23 cellular contexts compared by ENCODE assay signal in genomic region chr9:34392511-34392910, GRCh38. TPM values are rescaled to one million over a fixed set of nuclear protein-coding genes. Genes with fewer than 3 reads are reported as not detected.
DNase-seq lines count a peak whose midpoint lies in the region; ATAC-seq, FAIRE-seq and TF ChIP-seq lines count a peak whose summit lies in the region.
"Had no signal": no experiment of that assay in that cellular context is flagged by ENCODE, and none has a peak within 500 bp of the region (broad histone marks: within the 10 kb centered on the region; RNA-seq: fewer than 3 reads in every experiment).

No MANE protein-coding gene starts in this region.

- H3K9me3 Mint-ChIP-seq in activated naive CD8-positive, alpha-beta T cell treated with anti-CD3 and anti-CD28 coated beads for 36 hours = no peaks in the 10 kb centered on the region
- H3K9me3 Mint-ChIP-seq: CD8-positive, alpha-beta T cell; GM23338; HFFc6 had no signal

- H3K9ac ChIP-seq in H1 (replicated peaks in 1 of 4; ENCODE audit: extremely low read depth in 1 of 4, low read depth in 3 of 4, low read length in 3 of 4) = no peak overlapping the region
- H3K9ac ChIP-seq: BLaER1 treated with 17β-estradiol and CSF1 and Interleukin-3, amounts not matched to agents 10 nM and 100 nM had no signal

- 67% methylated on average over 1 of the region's 1 CpG; no CpG with 5 or more reads in 1 of the 2 experiments for WGBS in H1 (ENCODE audit: extremely low coverage in 1 of 2, insufficient coverage in 1 of 2, insufficient read length in 1 of 2, insufficient replicate concordance in 2 of 2, low coverage in 1 of 2, low lambda C conversion rate in 2 of 2, missing lambda C conversion rate in 1 of 2), 2 experiments
- 39 to 42% (median 42%) methylated on average over 1 of the region's 1 CpG for WGBS in psoas muscle, 3 donors

- no peak overlapping the region for H2BK120ac ChIP-seq in H1 (replicated peaks; ENCODE audit: low read depth, low read length)

- no peak overlapping the region for H2BK20ac ChIP-seq in H1 (ENCODE audit: low read length)

- H3K36me3 ChIP-seq in right atrium auricular region = no peaks in the 10 kb centered on the region
- no peaks in the 10 kb centered on the region for H3K36me3 ChIP-seq in H1 (ENCODE audit: control insufficient read depth in 2 of 4, insufficient read depth in 4 of 4, low read length in 3 of 4)
- H3K36me3 ChIP-seq in psoas muscle (ENCODE audit: insufficient read depth in 1 of 2, low read depth in 1 of 2) = peaks cover 0 to 2% of the 10 kb centered on the region in 2 donors

- H3K27me3 ChIP-seq in right atrium auricular region (no peaks in the 10 kb centered on the region), H1 (replicated peaks in 1 of 4; ENCODE audit: control insufficient read depth in 3 of 4, extremely low read depth in 1 of 4, insufficient read depth in 3 of 4, low read length in 3 of 4) (no peaks in the 10 kb centered on the region), psoas muscle (ENCODE audit: insufficient read depth in 3 of 3, low read length in 2 of 3) (no peaks in the 10 kb centered on the region)
- H3K27me3 ChIP-seq: BLaER1 treated with 17β-estradiol and CSF1 and Interleukin-3, amounts not matched to agents 10 nM and 100 nM had no signal

- H3K27ac Mint-ChIP-seq in activated naive CD8-positive, alpha-beta T cell treated with anti-CD3 and anti-CD28 coated beads for 36 hours = no peak overlapping the region
- H3K27ac Mint-ChIP-seq: B cell; CD8-positive, alpha-beta T cell; GM23338; HFFc6 had no signal

- H3K4me1 ChIP-seq in right atrium auricular region (no peaks in the 10 kb centered on the region), H1 (replicated peaks in 1 of 4; ENCODE audit: control insufficient read depth in 3 of 4, insufficient read depth in 4 of 4, low read length in 3 of 4) (no peaks in the 10 kb centered on the region), psoas muscle (no peaks in the 10 kb centered on the region)
- H3K4me1 ChIP-seq: BLaER1 treated with 17β-estradiol and CSF1 and Interleukin-3, amounts not matched to agents 10 nM and 100 nM had no signal

- H4K5ac ChIP-seq in H1 (ENCODE audit: insufficient read length, low read depth, low read length) = no peak overlapping the region

- no peak overlapping the region for H4K8ac ChIP-seq in H1 (ENCODE audit: extremely low read depth, insufficient read depth, low read length)

- no peak for TF ChIP-seq POLR2A in H1 (IDR thresholded peaks at IDR 0.05; ENCODE audit: control extremely low read depth in 1 of 2, low read depth in 2 of 2, low read length in 2 of 2)

- H2AK5ac ChIP-seq in H1 (ENCODE audit: low read depth, low read length) = no peak overlapping the region

- no peak overlapping the region for H4K91ac ChIP-seq in H1 (replicated peaks; ENCODE audit: insufficient read length, low read length)

- H3K4me3 Mint-ChIP-seq in activated naive CD8-positive, alpha-beta T cell treated with anti-CD3 and anti-CD28 coated beads for 36 hours = no peak overlapping the region
- H3K4me3 Mint-ChIP-seq: B cell; CD8-positive, alpha-beta T cell; GM23338; HFFc6 had no signal

- no peak overlapping the region for H2BK12ac ChIP-seq in H1 (ENCODE audit: low read depth, low read length)

- no peak overlapping the region for H2BK5ac ChIP-seq in H1 (ENCODE audit: low read depth, low read length)

- TF ChIP-seq CTCF in right atrium auricular region (IDR thresholded peaks at IDR 0.05) (no peak), H1 (IDR thresholded peaks at IDR 0.05; ENCODE audit: control extremely low read depth in 1 of 3, insufficient read depth in 1 of 3, low read depth in 1 of 3, low read length in 3 of 3) (no peak), psoas muscle (IDR thresholded peaks at IDR 0.05) (no peak)

- H3K18ac ChIP-seq in H1 (ENCODE audit: extremely low read depth, low read length) = no peak overlapping the region

- no peaks in the 10 kb centered on the region for H3K36me3 Mint-ChIP-seq in activated naive CD8-positive, alpha-beta T cell treated with anti-CD3 and anti-CD28 coated beads for 36 hours
- H3K36me3 Mint-ChIP-seq: CD8-positive, alpha-beta T cell had no signal

- peak; percentile 60 for FAIRE-seq in H1 (lab: Jason Lieb, UNC)
- FAIRE-seq: GM12891, HTR-8/SVneo had no signal

- no peak overlapping the region for H2BK15ac ChIP-seq in H1 (ENCODE audit: low read length)

- no peak overlapping the region for H2AFZ ChIP-seq in H1 (ENCODE audit: low read length)
- H2AFZ ChIP-seq: GM23338 had no signal

- no peak overlapping the region for H3K14ac ChIP-seq in H1 (ENCODE audit: insufficient read length)

- H3K27ac ChIP-seq in right atrium auricular region (peak overlapping the region in 1 of 2 donors; percentile 14), H1 (ENCODE audit: low read depth, low read length) (no peak overlapping the region), psoas muscle (no peak overlapping the region)
- H3K27ac ChIP-seq: BLaER1 treated with 17β-estradiol and CSF1 and Interleukin-3, amounts not matched to agents 10 nM and 100 nM had no signal

- H3K79me1 ChIP-seq in H1 (ENCODE audit: low read depth, low read length) = no peaks in the 10 kb centered on the region

- H3K4ac ChIP-seq in H1 (replicated peaks; ENCODE audit: insufficient read length, low read depth, low read length) = no peak overlapping the region

- CTCF ChIA-PET in H1 (lab: Charles Lee; ENCODE audit: partially characterized antibody) = interaction anchor here (0.5 to 3.8 kb wide), 4 partner anchors 12 to 869 kb away, joined by 3 to 21 read pairs (median 6); no protein-coding TSS in a partner anchor

- H3K23me2 ChIP-seq in H1 (ENCODE audit: low read depth, low read length) = no peaks in the 10 kb centered on the region

- no peak for DNase-seq in Right ventricle myocardium superior
- no peak for DNase-seq in right atrium auricular region (ENCODE audit: low spot score)
- no peak for DNase-seq in H1 (ENCODE audit: low read depth in 1 of 2, low spot score in 2 of 2)
- DNase-seq in myocyte (ENCODE audit: low read depth) = peak; percentile 23
- DNase-seq in psoas muscle = no peak
- DNase-seq in NCI-H2171 (lab: John Stamatoyannopoulos, UW) = no peak
- DNase-seq in activated naive CD8-positive, alpha-beta T cell treated with anti-CD3 and anti-CD28 coated beads for 36 hours = no peak
- no peak for DNase-seq in pons (ENCODE audit: low spot score)
- DNase-seq: Calu3; CD8-positive, alpha-beta T cell; DMS 273 treated with DMSO at 0.1 percent for 48 hours; DMS53; DND-41; EL; H7; HFFc6; IMR-90 had no signal

- H3K4me2 ChIP-seq in H1 (ENCODE audit: insufficient read depth in 1 of 2, low read depth in 2 of 2, low read length in 2 of 2) = no peak overlapping the region
- H3K4me2 ChIP-seq: BLaER1 treated with 17β-estradiol and CSF1 and Interleukin-3, amounts not matched to agents 10 nM and 100 nM; GM23338 had no signal

- no peak overlapping the region for H3K56ac ChIP-seq in H1 (replicated peaks; ENCODE audit: insufficient read length, low read depth, low read length)

- ATAC-seq in Right ventricle myocardium superior (ENCODE audit: poor library complexity) (peak; percentile 60), psoas muscle (peak in 3 of 4 donors; percentile 35 to 61 (median 39))
- ATAC-seq: CD8-positive, alpha-beta T cell; GM23338; HCT116 had no signal

- TF ChIP-seq EP300 in H1 (IDR thresholded peaks at IDR 0.05; ENCODE audit: borderline replicate concordance in 1 of 2, low read depth in 2 of 2, low read length in 2 of 2) = no peak

- peaks cover 7% of the 10 kb centered on the region for H3K27me3 Mint-ChIP-seq in activated naive CD8-positive, alpha-beta T cell treated with anti-CD3 and anti-CD28 coated beads for 36 hours

- H3K9me3 ChIP-seq in right atrium auricular region (no peaks in the 10 kb centered on the region), H1 (ENCODE audit: insufficient read depth in 2 of 2, low read depth in 1 of 2, low read length in 1 of 2) (no peaks in the 10 kb centered on the region), psoas muscle (no peaks in the 10 kb centered on the region)
- H3K9me3 ChIP-seq: BLaER1 treated with 17β-estradiol and CSF1 and Interleukin-3, amounts not matched to agents 10 nM and 100 nM had no signal

- no peak overlapping the region for H3K23ac ChIP-seq in H1 (ENCODE audit: insufficient read length)

- POLR2A ChIA-PET in H1 (lab: Charles Lee; ENCODE audit: partially characterized antibody) = no interaction called here

- no peaks in the 10 kb centered on the region for H3K4me1 Mint-ChIP-seq in activated naive CD8-positive, alpha-beta T cell treated with anti-CD3 and anti-CD28 coated beads for 36 hours
- H3K4me1 Mint-ChIP-seq: B cell, GM23338 had no signal

- TF ChIP-seq RAD21 in H1 (IDR thresholded peaks at IDR 0.05 in 1 of 2, conservative IDR thresholded peaks at IDR 0.05 in 1 of 2; ENCODE audit: low read depth in 2 of 2, low read length in 2 of 2) = no peak

- H3K4me3 ChIP-seq in right atrium auricular region = no peak overlapping the region
- no peak overlapping the region for H3K4me3 ChIP-seq in H1 (ENCODE audit: extremely low read depth in 1 of 4, insufficient read depth in 2 of 4, low read depth in 3 of 4, low read length in 4 of 4)
- no peak overlapping the region for H3K4me3 ChIP-seq in psoas muscle
- H3K4me3 ChIP-seq: BLaER1 treated with 17β-estradiol and CSF1 and Interleukin-3, amounts not matched to agents 10 nM and 100 nM; GM23338 had no signal

- peaks cover 0 to 2% of the 10 kb centered on the region in 2 experiments for H4K20me1 ChIP-seq in H1 (replicated peaks in 1 of 2; ENCODE audit: control insufficient read depth in 1 of 2, insufficient read depth in 2 of 2, low read length in 2 of 2)

- H3K79me2 ChIP-seq in H1 (ENCODE audit: control insufficient read depth in 1 of 2, insufficient read depth in 2 of 2, low read length in 2 of 2) = no peaks in the 10 kb centered on the region

- intact Hi-C loops in Right ventricle myocardium superior (cut with DNase I) (no loop called here), psoas muscle (cut with DNase I) (no loop called here)

TF ChIP-seq in H1, 55 proteins besides CTCF, POLR2A, EP300 and RAD21 (continues in another document):
- TF ChIP-seq CTBP2 (IDR thresholded peaks at IDR 0.05; ENCODE audit: borderline replicate concordance, insufficient read depth, insufficient read length, low read length) (no peak), YY1 (IDR thresholded peaks at IDR 0.05; ENCODE audit: low read depth, low read length) (no peak)

RNA-seq across cellular contexts. Expression of gene MYORG, which starts 15.8 kb away (rescaled TPM):
- total RNA-seq in Right ventricle myocardium superior (8.1 TPM), right atrium auricular region (1 to 10 TPM; 5.4 to 7.4 TPM), myocyte (2.6 and 7.6 TPM in 2 replicates), psoas muscle (10 to 100 TPM; 16.3 to 34.1 (median 25.1) TPM)
- total RNA-seq in H1 (2021; fragmentation: NEBNext Ultra II Directional; extraction: Animal tissue kit (Norgen Biotek cat#: 25700)) = 5.0 and 5.9 TPM in 2 replicates
- polyA plus RNA-seq in H1 (2011; rRNA removed) (1.2 and 1.4 TPM in 2 replicates), psoas muscle (10 to 100 TPM in 2 of 3 donors, 1 to 10 TPM in 1; 6.3 to 50.7 (median 38.6) TPM)
- polyA plus RNA-seq in H1 (2011; cell fraction: cytosol; rRNA removed) = 1.2 TPM
- 1.3 TPM for polyA plus RNA-seq in H1 (2011; cell fraction: nucleus; rRNA removed)
- 3.0 to 3.5 TPM (median 3.2 TPM) in 4 replicates for polyA plus RNA-seq in H1 (2012, experiment 1 of 2)
- polyA plus RNA-seq in H1 (2012, experiment 2 of 2) = 2.7 TPM
- 6.7 TPM for polyA plus RNA-seq in H1 (2013, experiment 1 of 2)
- polyA plus RNA-seq in H1 (2013, experiment 2 of 2) = 7.2 TPM
- polyA minus RNA-seq in H1 (2011; rRNA and poly(A)+ RNA removed) = 1.2 and 1.8 TPM in 2 replicates
- polyA minus RNA-seq in H1 (2011; cell fraction: cytosol; rRNA and poly(A)+ RNA removed) = 2.1 TPM
- polyA minus RNA-seq in H1 (2011; cell fraction: nucleus; rRNA and poly(A)+ RNA removed) = 1.2 TPM
- 3.5 TPM for polyA plus RNA-seq in myocyte (2012)
- 1 to 10 TPM; 3.6 to 4.4 TPM for total RNA-seq in activated naive CD8-positive, alpha-beta T cell treated with anti-CD3 and anti-CD28 coated beads for 36 hours
